Comparison of ENCODE assay signal across 27 cellular contexts in the genomic region with DNA sequence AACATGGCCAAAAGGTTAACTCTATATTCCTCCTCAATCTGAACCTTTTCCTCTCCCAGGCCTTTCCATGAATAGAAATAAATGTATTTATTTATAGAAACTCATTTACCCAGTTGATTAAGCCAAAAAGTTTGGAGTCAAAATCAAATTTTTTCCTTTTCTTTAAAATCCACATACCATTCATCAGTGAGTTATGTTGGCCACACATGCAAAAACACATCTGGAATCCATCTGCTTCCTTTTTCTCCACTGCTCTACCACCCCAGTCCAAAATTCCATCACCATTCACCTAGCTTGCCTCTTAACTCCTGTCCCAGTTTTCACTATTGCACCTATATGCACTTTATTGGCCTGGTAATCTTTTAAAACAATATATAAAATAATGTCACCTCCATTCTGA.
DNase-seq lines count a peak whose midpoint lies in the region; ATAC-seq and TF ChIP-seq lines count a peak whose summit lies in the region.
"Had no signal": no experiment of that assay in that cellular context is flagged by ENCODE, and none has a peak within 500 bp of the region (broad histone marks: within the 10 kb centered on the region; RNA-seq: fewer than 3 reads in every experiment).

No MANE protein-coding gene starts in this region.

- TF ChIP-seq EP300 in SK-N-SH (IDR thresholded peaks at IDR 0.05; ENCODE audit: borderline replicate concordance in 1 of 2, low read depth in 1 of 2, low read length in 1 of 2), result no peak

- no peaks in the 10 kb centered on the region for H3K9me2 ChIP-seq in SK-N-SH

- CTCF ChIA-PET in SK-N-SH (lab: Yijun Ruan, JAX), result no interaction called here

- ATAC-seq in HG03045 (IDR thresholded peaks at IDR 0.05; ENCODE audit: unreplicated experiment), result no peak
- ATAC-seq: activated T-cell treated with anti-CD3 and anti-CD28 coated beads, Interleukin-2, amount 50 U/mL, for 4 hours; Panc1 had no signal

- TF ChIP-seq POLR2A in breast epithelium (IDR thresholded peaks at IDR 0.05), result no peak

- no peak overlapping the region for H2AFZ ChIP-seq in SK-N-SH (ENCODE audit: low read depth)

- H3K27me3 ChIP-seq in SK-N-SH (ENCODE audit: insufficient read depth) (no peaks in the 10 kb centered on the region), breast epithelium (no peaks in the 10 kb centered on the region)
- H3K27me3 ChIP-seq: esophagus muscularis mucosa, transverse colon had no signal

- no peak for TF ChIP-seq CTCF in SK-N-SH (IDR thresholded peaks at IDR 0.05)
- TF ChIP-seq CTCF in breast epithelium (IDR thresholded peaks at IDR 0.05), result no peak

- H3K79me2 ChIP-seq in SK-N-SH (ENCODE audit: insufficient read depth), result peaks cover 16% of the 10 kb centered on the region

- no peak overlapping the region for H3K4me3 ChIP-seq in SK-N-SH (ENCODE audit: low read depth in 2 of 2, low read length in 1 of 2)
- H3K4me3 ChIP-seq in breast epithelium, result no peak overlapping the region
- H3K4me3 ChIP-seq: esophagus muscularis mucosa, transverse colon had no signal

- no peak overlapping the region for H3K9ac ChIP-seq in SK-N-SH

- POLR2A ChIA-PET in SK-N-SH (lab: Yijun Ruan, JAX), result no interaction called here

- no peaks in the 10 kb centered on the region for H3K9me3 ChIP-seq in SK-N-SH
- H3K9me3 ChIP-seq in breast epithelium, result no peaks in the 10 kb centered on the region
- H3K9me3 ChIP-seq: esophagus muscularis mucosa, transverse colon had no signal

- H3K27ac ChIP-seq in SK-N-SH (ENCODE audit: low read depth in 2 of 2, low read length in 1 of 2) (peak overlapping the region; percentile 35 to 71; a peak in 2 of 4 replicates), breast epithelium (no peak overlapping the region)
- H3K27ac ChIP-seq: esophagus muscularis mucosa, transverse colon, WERI-Rb-1 had no signal

- no peak overlapping the region for H3K4me2 ChIP-seq in SK-N-SH

- H4K20me1 ChIP-seq in SK-N-SH (ENCODE audit: insufficient read depth), result no peaks in the 10 kb centered on the region

- H3F3A ChIP-seq in SK-N-SH (replicated peaks; ENCODE audit: insufficient read depth), result peaks cover 11% of the 10 kb centered on the region

- H3K36me3 ChIP-seq in SK-N-SH (replicated peaks in 1 of 2; ENCODE audit: control insufficient read depth in 1 of 2, insufficient read depth in 2 of 2, low read length in 1 of 2) (peaks cover 0 to 9% of the 10 kb centered on the region in 2 experiments), breast epithelium (no peaks in the 10 kb centered on the region)
- H3K36me3 ChIP-seq: esophagus muscularis mucosa, transverse colon, WERI-Rb-1 had no signal

- intact Hi-C loops in breast epithelium (cut with DNase I; ENCODE audit: low total_unique reads), result no loop called here

- peaks cover 0 to 9% of the 10 kb centered on the region in 2 experiments; a peak in 1 of 4 replicates for H3K4me1 ChIP-seq in SK-N-SH (ENCODE audit: control insufficient read depth in 1 of 2, insufficient read depth in 2 of 2, low read depth in 1 of 2, low read length in 1 of 2)
- H3K4me1 ChIP-seq in breast epithelium, result no peaks in the 10 kb centered on the region
- H3K4me1 ChIP-seq: esophagus muscularis mucosa, transverse colon had no signal

- TF ChIP-seq RAD21 in SK-N-SH (IDR thresholded peaks at IDR 0.05; ENCODE audit: low read length), result no peak

- DNase-seq in GM03348 (ENCODE audit: low spot score) (peak; percentile 70), SK-N-SH (no peak), fibroblast of gingiva (ENCODE audit: low read depth) (peak; percentile 71), DMS53 treated with DMSO at 0.1 percent for 48 hours (lab: John Stamatoyannopoulos, UW; ENCODE audit: unreplicated experiment) (no peak), breast epithelium (ENCODE audit: low spot score in 2 of 2) (no peak), pons (ENCODE audit: low spot score) (no peak)
- DNase-seq: activated CD4-positive, alpha-beta T cell treated with anti-CD3 and anti-CD28 coated beads, Interleukin-2, amount 10 ng/mL, durations not matched to agents 24 days and 14 days; activated gamma-delta T cell; activated naive CD8-positive, alpha-beta T cell treated with anti-CD3 and anti-CD28 coated beads for 36 hours; activated T-cell treated with anti-CD3 and anti-CD28 coated beads, Interleukin-2, amount 50 U/mL, for 4 hours; aorta; CD4-positive, alpha-beta T cell; central memory CD4-positive, alpha-beta T cell; H7; NCI-H146; NCI-H446 treated with DMSO at 0.1 percent for 48 hours; NCI-H774; nephron progenitor cell; SHP77 treated with DMSO at 0.1 percent for 48 hours; stimulated activated CD4-positive, alpha-beta T cell treated with anti-CD3 and anti-CD28 coated beads, Interleukin-4, amount 100 ng/mL, for 24 hours; SW 1271; T1000; transverse colon; WERI-Rb-1 had no signal

TF ChIP-seq in SK-N-SH, 30 proteins besides CTCF, POLR2A, EP300 and RAD21:
- TF ChIP-seq, protein P1, sequence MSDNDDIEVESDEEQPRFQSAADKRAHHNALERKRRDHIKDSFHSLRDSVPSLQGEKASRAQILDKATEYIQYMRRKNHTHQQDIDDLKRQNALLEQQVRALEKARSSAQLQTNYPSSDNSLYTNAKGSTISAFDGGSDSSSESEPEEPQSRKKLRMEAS (IDR thresholded peaks at IDR 0.05; ENCODE audit: low read depth), result 0 out of 2 replicates have a peak, but pooled peaks have one; percentile 28
- TF ChIP-seq ELF1 (IDR thresholded peaks at IDR 0.05) (no peak), POLR2AphosphoS5 (IDR thresholded peaks at IDR 0.05; ENCODE audit: low read depth, low read length) (no peak), TCF12 (IDR thresholded peaks at IDR 0.05) (peak; percentile 90), FOSL2 (IDR thresholded peaks at IDR 0.05; ENCODE audit: borderline replicate concordance, low read depth) (no peak), NRF1 (IDR thresholded peaks at IDR 0.05; ENCODE audit: low read depth, low read length) (no peak), YY1 (IDR thresholded peaks at IDR 0.05; ENCODE audit: low read depth) (no peak), GABPA (IDR thresholded peaks at IDR 0.05; ENCODE audit: low read depth) (no peak), NFIC (IDR thresholded peaks at IDR 0.05; ENCODE audit: borderline replicate concordance) (peak; percentile 23; the same call in 1 of the 2 replicates)
- TF ChIP-seq, protein P2, sequence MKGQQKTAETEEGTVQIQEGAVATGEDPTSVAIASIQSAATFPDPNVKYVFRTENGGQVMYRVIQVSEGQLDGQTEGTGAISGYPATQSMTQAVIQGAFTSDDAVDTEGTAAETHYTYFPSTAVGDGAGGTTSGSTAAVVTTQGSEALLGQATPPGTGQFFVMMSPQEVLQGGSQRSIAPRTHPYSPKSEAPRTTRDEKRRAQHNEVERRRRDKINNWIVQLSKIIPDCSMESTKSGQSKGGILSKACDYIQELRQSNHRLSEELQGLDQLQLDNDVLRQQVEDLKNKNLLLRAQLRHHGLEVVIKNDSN (IDR thresholded peaks at IDR 0.05; ENCODE audit: borderline replicate concordance, low read depth), result no peak
- TF ChIP-seq, protein P3, sequence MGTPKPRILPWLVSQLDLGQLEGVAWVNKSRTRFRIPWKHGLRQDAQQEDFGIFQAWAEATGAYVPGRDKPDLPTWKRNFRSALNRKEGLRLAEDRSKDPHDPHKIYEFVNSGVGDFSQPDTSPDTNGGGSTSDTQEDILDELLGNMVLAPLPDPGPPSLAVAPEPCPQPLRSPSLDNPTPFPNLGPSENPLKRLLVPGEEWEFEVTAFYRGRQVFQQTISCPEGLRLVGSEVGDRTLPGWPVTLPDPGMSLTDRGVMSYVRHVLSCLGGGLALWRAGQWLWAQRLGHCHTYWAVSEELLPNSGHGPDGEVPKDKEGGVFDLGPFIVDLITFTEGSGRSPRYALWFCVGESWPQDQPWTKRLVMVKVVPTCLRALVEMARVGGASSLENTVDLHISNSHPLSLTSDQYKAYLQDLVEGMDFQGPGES (IDR thresholded peaks at IDR 0.05; ENCODE audit: low read depth, low read length), result no peak
TF ChIP-seq in SK-N-SH: peak in this region for 3.

Comparison
In these comparisons a context has a peak if more than half of its experiments do, and no peak if none do; other contexts are left out.
1. DNase-seq: peak in GM03348 (single experiment) and fibroblast of gingiva (single experiment); none in SK-N-SH (single experiment), DMS53 treated with DMSO at 0.1 percent for 48 hours (single experiment), breast epithelium (0 of 2) and pons (single experiment).
2. H3K27ac ChIP-seq: peak in SK-N-SH (2 of 2); none in breast epithelium (0 of 2).